In genomic region chr3:88987786-88988185, GRCh38 we compare ENCODE assay signal across 29 cellular contexts.
"Had no signal": no experiment of that assay in that cellular context is flagged by ENCODE, and none has a peak within 500 bp of the region (broad histone marks: within the 10 kb centered on the region; RNA-seq: fewer than 3 reads in every experiment).

No MANE protein-coding gene starts in this region.

- H3K4me3 Mint-ChIP-seq: dendritic cell treated with granulocyte-macrophage colony-stimulating factor and Interleukin-4, amounts not matched to agents 40 ng/mL and 50 ng/mL, for 4 days; memory B cell; natural killer cell treated with Interleukin-12 subunit alpha and Interleukin-12 subunit beta and Interleukin-15 and Interleukin-18, amount 100 ng/mL, for 72 hours; neural crest cell; stimulated activated naive B cell treated with anti-CD40 and anti-IgM and Interleukin-4, amounts not matched to agents 10 μg/mL and 1 μg/mL and 100 μg/mL, for 72 hours; stimulated activated naive CD8-positive, alpha-beta T cell treated with anti-CD3 and anti-CD28 coated beads, Interleukin-15, Interleukin-2, amounts not matched to agents 100 ng/mL and 50 ng/mL, for 24 hours had no signal

- H3K27me3 ChIP-seq: esophagus muscularis mucosa, foreskin keratinocyte, gastroesophageal sphincter, heart right ventricle, neutrophil, sigmoid colon, tibial nerve, upper lobe of left lung, uterus had no signal

- DNase-seq: central memory CD4-positive, alpha-beta T cell; effector CD8-positive, alpha-beta T cell; foreskin keratinocyte; glutamatergic neuron; heart right ventricle; hippocampal formation; kidney; posterior cingulate gyrus; psoas muscle; right cardiac atrium; sigmoid colon; stimulated activated CD4-positive, alpha-beta T cell treated with anti-CD3 and anti-CD28 coated beads, Interleukin-15, amount 100 ng/mL, for 24 hours; stimulated activated CD4-positive, alpha-beta T cell treated with anti-CD3 and anti-CD28 coated beads, Interleukin-2, amount 100 ng/mL, for 48 hours; stimulated activated naive B cell treated with anti-CD40 and anti-IgM and Interleukin-4, amounts not matched to agents 10 μg/mL and 1 μg/mL and 100 μg/mL, for 72 hours; upper lobe of left lung; uterus had no signal

- H3K4me1 ChIP-seq: gastroesophageal sphincter, psoas muscle, sigmoid colon, tibial nerve, upper lobe of left lung, uterus had no signal

- FAIRE-seq: endothelial cell of umbilical vein, kidney had no signal

- H3K27me3 Mint-ChIP-seq: dendritic cell treated with granulocyte-macrophage colony-stimulating factor and Interleukin-4, amounts not matched to agents 40 ng/mL and 50 ng/mL, for 4 days; memory B cell; natural killer cell treated with Interleukin-12 subunit alpha and Interleukin-12 subunit beta and Interleukin-15 and Interleukin-18, amount 100 ng/mL, for 72 hours; stimulated activated naive B cell treated with anti-CD40 and anti-IgM and Interleukin-4, amounts not matched to agents 10 μg/mL and 1 μg/mL and 100 μg/mL, for 72 hours; stimulated activated naive CD8-positive, alpha-beta T cell treated with anti-CD3 and anti-CD28 coated beads, Interleukin-15, Interleukin-2, amounts not matched to agents 100 ng/mL and 50 ng/mL, for 24 hours had no signal

- H3K36me3 Mint-ChIP-seq: memory B cell; natural killer cell treated with Interleukin-12 subunit alpha and Interleukin-12 subunit beta and Interleukin-15 and Interleukin-18, amount 100 ng/mL, for 72 hours; stimulated activated naive B cell treated with anti-CD40 and anti-IgM and Interleukin-4, amounts not matched to agents 10 μg/mL and 1 μg/mL and 100 μg/mL, for 72 hours had no signal

- H3K36me3 ChIP-seq: esophagus muscularis mucosa, gastroesophageal sphincter, heart right ventricle, neutrophil, sigmoid colon, thoracic aorta, tibial nerve, upper lobe of left lung, uterus had no signal

- H3K9me3 ChIP-seq: esophagus muscularis mucosa, gastroesophageal sphincter, heart right ventricle, neutrophil, psoas muscle, sigmoid colon, thoracic aorta, tibial nerve, upper lobe of left lung, uterus had no signal

- H3K27ac ChIP-seq: esophagus muscularis mucosa, foreskin keratinocyte, gastroesophageal sphincter, heart right ventricle, neutrophil, psoas muscle, sigmoid colon, skin epidermis, thoracic aorta, tibial nerve, upper lobe of left lung, uterus had no signal

- H3K9me3 Mint-ChIP-seq: memory B cell; neural crest cell; stimulated activated naive B cell treated with anti-CD40 and anti-IgM and Interleukin-4, amounts not matched to agents 10 μg/mL and 1 μg/mL and 100 μg/mL, for 72 hours; stimulated activated naive CD8-positive, alpha-beta T cell treated with anti-CD3 and anti-CD28 coated beads, Interleukin-15, Interleukin-2, amounts not matched to agents 100 ng/mL and 50 ng/mL, for 24 hours had no signal

- H3K27ac Mint-ChIP-seq: dendritic cell treated with granulocyte-macrophage colony-stimulating factor and Interleukin-4, amounts not matched to agents 40 ng/mL and 50 ng/mL, for 4 days; memory B cell; natural killer cell treated with Interleukin-12 subunit alpha and Interleukin-12 subunit beta and Interleukin-15 and Interleukin-18, amount 100 ng/mL, for 72 hours; stimulated activated naive B cell treated with anti-CD40 and anti-IgM and Interleukin-4, amounts not matched to agents 10 μg/mL and 1 μg/mL and 100 μg/mL, for 72 hours; stimulated activated naive CD8-positive, alpha-beta T cell treated with anti-CD3 and anti-CD28 coated beads, Interleukin-15, Interleukin-2, amounts not matched to agents 100 ng/mL and 50 ng/mL, for 24 hours had no signal

- H3K4me1 Mint-ChIP-seq: memory B cell; neural crest cell; stimulated activated naive B cell treated with anti-CD40 and anti-IgM and Interleukin-4, amounts not matched to agents 10 μg/mL and 1 μg/mL and 100 μg/mL, for 72 hours had no signal

- H3K4me3 ChIP-seq: esophagus muscularis mucosa, gastroesophageal sphincter, heart right ventricle, lung, psoas muscle, sigmoid colon, skin epidermis, thoracic aorta, tibial nerve, upper lobe of left lung, uterus had no signal
